8 cellular contexts compared by ENCODE assay signal in the genomic region with DNA sequence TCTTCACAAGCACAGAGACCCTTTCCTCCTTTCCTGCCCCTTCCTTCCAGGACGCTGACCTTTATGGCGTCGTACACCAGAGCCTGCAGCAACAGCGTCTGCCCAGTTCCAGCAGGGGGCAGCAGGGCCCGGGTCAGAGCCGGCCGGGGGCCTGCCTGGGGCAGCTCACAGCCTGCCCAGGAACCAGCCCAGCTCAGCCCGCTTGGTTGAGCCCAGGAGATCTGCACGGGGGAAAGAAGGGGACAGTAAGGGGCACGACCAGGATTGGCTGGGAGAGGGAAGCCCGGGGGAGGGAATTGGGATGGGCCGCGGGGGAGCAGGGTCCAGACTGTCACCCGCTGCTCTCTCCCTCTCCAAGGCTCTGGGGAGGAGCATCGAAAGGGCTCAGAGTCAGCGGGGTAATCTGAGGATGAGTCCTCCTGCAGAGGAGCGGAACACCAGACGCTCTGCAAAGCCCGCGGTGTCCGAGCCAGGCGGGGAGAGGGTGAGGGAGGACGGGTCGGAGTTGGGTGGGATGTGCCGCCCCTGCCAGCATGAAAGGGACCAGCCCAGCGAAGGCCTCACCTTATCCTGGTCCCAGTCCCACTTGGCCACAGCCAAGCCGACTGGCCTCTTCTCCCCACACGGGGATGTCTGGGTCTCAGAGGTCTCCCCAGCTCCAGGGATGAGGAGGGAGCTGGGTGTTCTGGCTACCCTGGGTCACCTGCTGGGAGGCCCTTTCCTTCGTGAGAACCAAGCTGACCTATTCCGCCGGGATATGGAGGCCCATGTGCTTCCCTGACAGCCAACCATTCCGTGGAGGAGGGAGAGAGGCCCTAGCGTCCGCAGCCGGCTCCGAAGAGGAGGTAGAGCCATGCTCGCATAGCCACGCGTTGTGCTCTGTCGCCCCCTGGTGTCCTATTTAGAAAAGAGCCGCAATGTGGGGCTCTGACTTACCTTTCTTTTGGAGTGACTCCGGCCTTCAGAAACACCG. TPM values are rescaled to one million over a fixed set of nuclear protein-coding genes. Genes with fewer than 3 reads are reported as not detected.
DNase-seq lines count a peak whose midpoint lies in the region; ATAC-seq, FAIRE-seq and TF ChIP-seq lines count a peak whose summit lies in the region.

No MANE protein-coding gene starts in this region.

- peaks cover 5% of the 10 kb centered on the region for H3K27me3 Mint-ChIP-seq in astrocyte (ENCODE audit: low read depth, unreplicated experiment)

- no peaks in the 10 kb centered on the region for H3K27me3 ChIP-seq in HAP-1 (ENCODE audit: low read depth)
- no peaks in the 10 kb centered on the region for H3K27me3 ChIP-seq in astrocyte (ENCODE audit: insufficient read depth, low read length)
- no peaks in the 10 kb centered on the region for H3K27me3 ChIP-seq in right cardiac atrium (ENCODE audit: control insufficient read depth, insufficient read depth)
- H3K27me3 ChIP-seq in rectal smooth muscle tissue (ENCODE audit: control insufficient read depth, insufficient read depth, low read length): no peaks in the 10 kb centered on the region
- no peaks in the 10 kb centered on the region for H3K27me3 ChIP-seq in vagina

- TF ChIP-seq CTCF in astrocyte (IDR thresholded peaks at IDR 0.05; ENCODE audit: insufficient read depth, low read depth, low read length): peak; percentile 72
- peak; percentile 82 to 86 (median 84) for TF ChIP-seq CTCF in vagina (IDR thresholded peaks at IDR 0.05)

- H4K20me1 ChIP-seq in astrocyte (ENCODE audit: insufficient read depth, low read length): no peaks in the 10 kb centered on the region

- DNase-seq in Caki2 (ENCODE audit: low read depth) (peak; percentile 64), HAP-1 (ENCODE audit: low spot score in 2 of 2) (peak; percentile 99 to 100), NCI-H1930 (lab: John Stamatoyannopoulos, UW) (peak; percentile 72 to 76), T-helper 9 cell (peak; percentile 78), astrocyte (ENCODE audit: low read depth) (peak; percentile 47), right cardiac atrium (peak; percentile 84 to 93 (median 92)), vagina (ENCODE audit: extremely low spot score in 2 of 2) (no peak)

- in situ Hi-C loops in Caki2 (cut with HindIII; ENCODE audit: low pct_unique_long_range_greater_than_20kb, low sequenced_read_pairs) (no loop called here), HAP-1 (cut with MboI; ENCODE audit: low sequenced_read_pairs) (loop anchor here (5.0 to 10.0 kb wide), 3 partner anchors 68 to 350 kb away; no protein-coding TSS in a partner anchor)

- H3K9me3 ChIP-seq in HAP-1 (no peaks in the 10 kb centered on the region), astrocyte (ENCODE audit: insufficient read depth, low read depth, low read length) (no peaks in the 10 kb centered on the region), right cardiac atrium (ENCODE audit: control insufficient read depth, low read length) (no peaks in the 10 kb centered on the region), vagina (no peaks in the 10 kb centered on the region)

- H3K4me3 ChIP-seq in HAP-1 (peak overlapping the region; percentile 16), astrocyte (ENCODE audit: insufficient read depth, low read depth, low read length) (no peak overlapping the region), right cardiac atrium (ENCODE audit: low read length) (peak overlapping the region; percentile 6), rectal smooth muscle tissue (ENCODE audit: low read length) (peak overlapping the region; percentile 31), vagina (peak overlapping the region; percentile 30 to 31)

- no peaks in the 10 kb centered on the region for H3K79me2 ChIP-seq in astrocyte (ENCODE audit: insufficient read depth, low read length)

- H3K27ac ChIP-seq in astrocyte (ENCODE audit: low read depth, low read length) (no peak overlapping the region), right cardiac atrium (ENCODE audit: low read length) (no peak overlapping the region), rectal smooth muscle tissue (ENCODE audit: low read depth, low read length) (no peak overlapping the region), vagina (peak overlapping the region; percentile 78)

- peak overlapping the region; percentile 74 for H3K4me2 ChIP-seq in astrocyte (ENCODE audit: low read length)

- H3K27ac Mint-ChIP-seq in astrocyte (ENCODE audit: unreplicated experiment): peak overlapping the region; percentile 26

- peaks cover 12% of the 10 kb centered on the region for H3K36me3 Mint-ChIP-seq in astrocyte (ENCODE audit: low read depth, unreplicated experiment)

- H3K36me3 ChIP-seq in HAP-1 (replicated peaks) (no peaks in the 10 kb centered on the region), astrocyte (ENCODE audit: insufficient read depth, low read length) (no peaks in the 10 kb centered on the region), rectal smooth muscle tissue (ENCODE audit: control insufficient read depth, insufficient read depth, low read length) (no peaks in the 10 kb centered on the region), vagina (peaks cover 0 to 13% of the 10 kb centered on the region in 2 donors)

- no peaks in the 10 kb centered on the region for H3K9me3 Mint-ChIP-seq in astrocyte (ENCODE audit: unreplicated experiment)

- intact Hi-C loops in right cardiac atrium (cut with DNase I) (loop anchor here in 3 of 4 donors (1.0 to 2.0 kb wide), 2 partner anchors 66 kb away; no protein-coding TSS in a partner anchor), vagina (cut with DNase I) (loop anchor here (5.0 kb wide), 1 partner anchor 68 kb away; no protein-coding TSS in a partner anchor)

- H3K4me1 ChIP-seq in HAP-1: peaks cover 15% of the 10 kb centered on the region
- H3K4me1 ChIP-seq in astrocyte (ENCODE audit: insufficient read depth, low read length): peaks cover 11% of the 10 kb centered on the region
- no peaks in the 10 kb centered on the region for H3K4me1 ChIP-seq in right cardiac atrium (ENCODE audit: control insufficient read depth, insufficient read depth, low read length)
- peaks cover 3% of the 10 kb centered on the region for H3K4me1 ChIP-seq in rectal smooth muscle tissue (ENCODE audit: control insufficient read depth, insufficient read depth, low read length)
- peaks cover 24% of the 10 kb centered on the region for H3K4me1 ChIP-seq in vagina

- H3K4me1 Mint-ChIP-seq in astrocyte (ENCODE audit: low read depth, unreplicated experiment): peaks cover 1% of the 10 kb centered on the region

- FAIRE-seq in astrocyte (lab: Jason Lieb, UNC): no peak

- no peak for TF ChIP-seq POLR2A in vagina (IDR thresholded peaks at IDR 0.05)

- H3K9ac ChIP-seq in astrocyte (ENCODE audit: low read length) (no peak overlapping the region), rectal smooth muscle tissue (ENCODE audit: low read length) (no peak overlapping the region)

- WGBS in right cardiac atrium: 18% methylated on average over 43 of the region's 43 CpGs

- peak; percentile 92 to 95 for ATAC-seq in right cardiac atrium

- H3K4me3 Mint-ChIP-seq in astrocyte (ENCODE audit: unreplicated experiment): no peak overlapping the region

- peak overlapping the region; percentile 87 for H2AFZ ChIP-seq in astrocyte (ENCODE audit: low read depth, low read length)

RNA-seq across cellular contexts. Expression of gene IGDCC3, which starts 7.4 kb away (rescaled TPM):
- not detected in 2 replicates for total RNA-seq in Caki2 (2014; rRNA removed; shearing (Covaris generic); ENCODE audit: low replicate concordance)
- total RNA-seq in astrocyte: 8.4 and 11.0 TPM in 2 replicates
- under 1 TPM in 2 of 4 donors, not detected in 2; 0.09 to 0.14 TPM for total RNA-seq in right cardiac atrium
- polyA plus RNA-seq in right cardiac atrium: 0.09 TPM
- total RNA-seq in vagina: 0.49 TPM

RNA-seq across cellular contexts. Expression of gene IGDCC4, which starts 37.6 kb away (rescaled TPM):
- total RNA-seq in Caki2 (2014; rRNA removed; shearing (Covaris generic); ENCODE audit: low replicate concordance): 0.67 and 1.7 TPM in 2 replicates
- 28.1 and 30.7 TPM in 2 replicates for total RNA-seq in astrocyte
- total RNA-seq in right cardiac atrium: 1 to 10 TPM; 1.6 to 5.3 (median 4.4) TPM
- 2.2 TPM for polyA plus RNA-seq in right cardiac atrium
- total RNA-seq in vagina: 8.8 TPM

Comparison
In these comparisons a context has a peak if more than half of its experiments do, and no peak if none do; other contexts are left out.
1. DNase-seq: peak in Caki2 (single experiment), HAP-1 (2 of 2), NCI-H1930 (2 of 2), T-helper 9 cell (single experiment), astrocyte (single experiment) and right cardiac atrium (3 of 3); none in vagina (0 of 2).